ENCODE assay signal across 14 cellular contexts in the genomic region with DNA sequence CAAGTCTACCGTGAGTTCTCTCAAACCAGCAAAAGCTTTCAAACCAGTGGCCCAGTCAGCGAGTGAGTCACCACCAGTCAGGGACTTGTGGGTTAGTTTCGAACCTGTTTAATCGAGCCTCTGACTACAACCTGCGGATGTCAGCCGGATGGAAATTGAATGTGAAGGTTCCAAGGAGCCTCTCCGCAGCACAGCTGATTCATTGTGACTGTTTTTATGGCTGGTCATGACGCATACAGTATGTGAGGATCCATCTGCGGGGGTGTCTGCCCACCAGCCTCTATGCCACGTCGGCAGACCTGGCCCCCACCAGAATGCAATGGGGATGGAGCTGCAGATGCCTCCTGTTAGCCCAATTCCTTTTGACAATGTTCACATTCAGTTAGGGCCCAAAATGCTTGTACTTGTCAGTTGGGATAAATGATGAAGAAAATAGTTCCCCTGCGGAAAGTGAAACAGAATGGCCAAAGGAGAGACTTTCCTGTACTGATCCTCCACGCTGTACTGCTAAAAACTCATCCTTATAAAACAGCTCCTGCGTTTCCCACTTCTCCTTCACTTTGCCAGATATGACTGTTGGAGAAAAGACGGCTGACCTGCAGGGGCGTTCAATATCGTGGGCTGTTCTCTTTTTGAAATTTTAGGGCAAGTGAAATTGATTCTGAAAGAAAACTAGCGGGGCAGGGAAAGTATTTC.
DNase-seq lines count a peak whose midpoint lies in the region; ATAC-seq and TF ChIP-seq lines count a peak whose summit lies in the region.
"Had no signal": no experiment of that assay in that cellular context is flagged by ENCODE, and none has a peak within 500 bp of the region (broad histone marks: within the 10 kb centered on the region; RNA-seq: fewer than 3 reads in every experiment).

No MANE protein-coding gene starts in this region.

- in situ Hi-C loops in ACHN (cut with HindIII; ENCODE audit: low pct_ligation_motif_present, low pct_unique_long_range_greater_than_20kb, low sequenced_read_pairs) = no loop called here

- no peak for TF ChIP-seq CTCF in HFFc6 (IDR thresholded peaks at IDR 0.05)
- no peak for TF ChIP-seq CTCF in WTC11 (IDR thresholded peaks at IDR 0.05)

- H3K4me1 Mint-ChIP-seq in HFFc6 (ENCODE audit: low read depth) (peaks cover 16% of the 10 kb centered on the region; the same call in 1 of the 2 replicates), WTC11 (peaks cover 20% of the 10 kb centered on the region)

- H3K27ac Mint-ChIP-seq in HFFc6 (peak overlapping the region; percentile 84; the same call in 1 of the 2 replicates), WTC11 (no peak overlapping the region)
- H3K27ac Mint-ChIP-seq: activated CD4-positive, alpha-beta memory T cell treated with anti-CD3 and anti-CD28 coated beads for 36 hours; stimulated activated naive CD8-positive, alpha-beta T cell treated with anti-CD3 and anti-CD28 coated beads, Interleukin-15, Interleukin-2, amounts not matched to agents 100 ng/mL and 50 ng/mL, for 24 hours had no signal

- H3K27me3 Mint-ChIP-seq in HFFc6 (ENCODE audit: insufficient read depth) = no peaks in the 10 kb centered on the region
- no peaks in the 10 kb centered on the region for H3K27me3 Mint-ChIP-seq in WTC11 (ENCODE audit: low read depth)
- H3K27me3 Mint-ChIP-seq: activated CD4-positive, alpha-beta memory T cell treated with anti-CD3 and anti-CD28 coated beads for 36 hours; stimulated activated naive CD8-positive, alpha-beta T cell treated with anti-CD3 and anti-CD28 coated beads, Interleukin-15, Interleukin-2, amounts not matched to agents 100 ng/mL and 50 ng/mL, for 24 hours had no signal

- H3K9me3 Mint-ChIP-seq in HFFc6 (peaks cover 22% of the 10 kb centered on the region), WTC11 (no peaks in the 10 kb centered on the region)
- H3K9me3 Mint-ChIP-seq: activated CD4-positive, alpha-beta memory T cell treated with anti-CD3 and anti-CD28 coated beads for 36 hours; stimulated activated naive CD8-positive, alpha-beta T cell treated with anti-CD3 and anti-CD28 coated beads, Interleukin-15, Interleukin-2, amounts not matched to agents 100 ng/mL and 50 ng/mL, for 24 hours had no signal

- DNase-seq in ACHN (peak; percentile 87), HFFc6 (peak; percentile 2), WTC11 (ENCODE audit: low spot score) (peak; percentile 7), islet precursor cell (peak; percentile 73), SIG-M5 treated with dmso at 0.1 percent for 504 hours (lab: John Stamatoyannopoulos, UW; ENCODE audit: unreplicated experiment) (no peak)
- DNase-seq: activated CD4-positive, alpha-beta memory T cell treated with anti-CD3 and anti-CD28 coated beads for 36 hours; head of caudate nucleus; NCI-H1092; NK-92 treated with Interleukin-12 subunit alpha and Interleukin-12 subunit beta, amount 100 ng/mL, for 24 hours had no signal

- H3K36me3 Mint-ChIP-seq in HFFc6 (ENCODE audit: low read depth) = no peaks in the 10 kb centered on the region
- no peaks in the 10 kb centered on the region for H3K36me3 Mint-ChIP-seq in WTC11
- H3K36me3 Mint-ChIP-seq: activated CD4-positive, alpha-beta memory T cell treated with anti-CD3 and anti-CD28 coated beads for 36 hours had no signal

- H3K4me3 Mint-ChIP-seq in HFFc6 (peak overlapping the region; percentile 57; the same call in 1 of the 2 replicates), WTC11 (no peak overlapping the region)
- H3K4me3 Mint-ChIP-seq: activated CD4-positive, alpha-beta memory T cell treated with anti-CD3 and anti-CD28 coated beads for 36 hours; stimulated activated naive CD8-positive, alpha-beta T cell treated with anti-CD3 and anti-CD28 coated beads, Interleukin-15, Interleukin-2, amounts not matched to agents 100 ng/mL and 50 ng/mL, for 24 hours had no signal

- CTCF ChIA-PET in WTC11 (lab: Charles Lee) = no interaction called here

- no peak for ATAC-seq in WTC11
- no peak for ATAC-seq in GM18873 (IDR thresholded peaks at IDR 0.05; ENCODE audit: low FRiP score, unreplicated experiment)
- no peak for ATAC-seq in HG03025 (IDR thresholded peaks at IDR 0.05; ENCODE audit: low FRiP score, unreplicated experiment)
- ATAC-seq in GM21390 (IDR thresholded peaks at IDR 0.05; ENCODE audit: unreplicated experiment) = no peak
- ATAC-seq: A549 had no signal

- POLR2A ChIA-PET in WTC11 (lab: Charles Lee) = no interaction called here

TF ChIP-seq in WTC11, 78 proteins besides CTCF, POLR2A, EP300 and RAD21 (continues in another document):
- TF ChIP-seq, protein P1, sequence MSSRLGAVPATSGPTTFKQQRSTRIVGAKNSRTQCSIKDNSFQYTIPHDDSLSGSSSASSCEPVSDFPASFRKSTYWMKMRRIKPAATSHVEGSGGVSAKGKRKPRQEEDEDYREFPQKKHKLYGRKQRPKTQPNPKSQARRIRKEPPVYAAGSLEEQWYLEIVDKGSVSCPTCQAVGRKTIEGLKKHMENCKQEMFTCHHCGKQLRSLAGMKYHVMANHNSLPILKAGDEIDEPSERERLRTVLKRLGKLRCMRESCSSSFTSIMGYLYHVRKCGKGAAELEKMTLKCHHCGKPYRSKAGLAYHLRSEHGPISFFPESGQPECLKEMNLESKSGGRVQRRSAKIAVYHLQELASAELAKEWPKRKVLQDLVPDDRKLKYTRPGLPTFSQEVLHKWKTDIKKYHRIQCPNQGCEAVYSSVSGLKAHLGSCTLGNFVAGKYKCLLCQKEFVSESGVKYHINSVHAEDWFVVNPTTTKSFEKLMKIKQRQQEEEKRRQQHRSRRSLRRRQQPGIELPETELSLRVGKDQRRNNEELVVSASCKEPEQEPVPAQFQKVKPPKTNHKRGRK (CRISPR knock-in tag; IDR thresholded peaks at IDR 0.05; ENCODE audit: borderline replicate concordance) = no peak
- TF ChIP-seq RELA (CRISPR knock-in tag; IDR thresholded peaks at IDR 0.05; ENCODE audit: borderline replicate concordance) (no peak), MXD4 (CRISPR knock-in tag; IDR thresholded peaks at IDR 0.05; ENCODE audit: borderline replicate concordance) (no peak)
- TF ChIP-seq, protein P2, sequence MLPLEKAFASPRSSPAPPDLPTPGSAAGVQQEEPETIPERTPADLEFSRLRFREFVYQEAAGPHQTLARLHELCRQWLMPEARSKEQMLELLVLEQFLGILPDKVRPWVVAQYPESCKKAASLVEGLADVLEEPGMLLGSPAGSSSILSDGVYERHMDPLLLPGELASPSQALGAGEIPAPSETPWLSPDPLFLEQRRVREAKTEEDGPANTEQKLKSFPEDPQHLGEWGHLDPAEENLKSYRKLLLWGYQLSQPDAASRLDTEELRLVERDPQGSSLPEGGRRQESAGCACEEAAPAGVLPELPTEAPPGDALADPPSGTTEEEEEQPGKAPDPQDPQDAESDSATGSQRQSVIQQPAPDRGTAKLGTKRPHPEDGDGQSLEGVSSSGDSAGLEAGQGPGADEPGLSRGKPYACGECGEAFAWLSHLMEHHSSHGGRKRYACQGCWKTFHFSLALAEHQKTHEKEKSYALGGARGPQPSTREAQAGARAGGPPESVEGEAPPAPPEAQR (CRISPR knock-in tag; IDR thresholded peaks at IDR 0.05) = no peak
- TF ChIP-seq, protein P3, sequence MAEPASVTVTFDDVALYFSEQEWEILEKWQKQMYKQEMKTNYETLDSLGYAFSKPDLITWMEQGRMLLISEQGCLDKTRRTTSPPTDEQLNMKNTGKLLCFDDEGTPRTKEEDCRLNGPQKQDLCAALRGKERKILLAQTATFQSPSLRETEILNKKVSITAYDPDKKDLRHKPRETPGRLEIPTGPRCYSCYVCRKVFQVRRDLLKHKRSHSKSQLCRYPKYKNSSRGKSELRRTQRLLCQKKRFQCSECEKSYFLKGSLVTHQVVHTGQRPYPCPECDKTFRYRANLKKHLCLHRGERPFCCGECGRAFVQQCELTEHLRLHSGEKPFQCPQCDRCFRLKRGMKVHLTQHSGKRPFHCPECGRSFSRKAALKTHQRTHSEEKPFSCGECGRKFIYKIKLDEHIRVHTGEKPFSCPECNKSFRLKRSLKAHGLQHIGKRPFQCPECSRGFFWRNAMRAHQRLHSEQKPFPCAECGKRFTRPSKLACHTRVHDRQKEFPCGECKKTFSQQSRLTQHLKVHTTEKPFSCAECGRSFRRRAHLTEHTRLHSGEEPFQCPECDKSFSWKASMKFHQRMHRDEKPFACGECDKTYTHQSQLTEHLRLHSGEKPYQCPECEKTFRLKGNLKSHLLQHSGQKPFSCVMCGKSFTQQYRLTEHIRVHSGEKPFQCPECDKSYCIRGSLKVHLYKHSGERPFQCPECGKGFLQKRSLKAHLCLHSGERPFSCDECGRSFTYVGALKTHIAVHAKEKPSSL (CRISPR knock-in tag; conservative IDR thresholded peaks at IDR 0.05) = no peak
- TF ChIP-seq, protein P4, sequence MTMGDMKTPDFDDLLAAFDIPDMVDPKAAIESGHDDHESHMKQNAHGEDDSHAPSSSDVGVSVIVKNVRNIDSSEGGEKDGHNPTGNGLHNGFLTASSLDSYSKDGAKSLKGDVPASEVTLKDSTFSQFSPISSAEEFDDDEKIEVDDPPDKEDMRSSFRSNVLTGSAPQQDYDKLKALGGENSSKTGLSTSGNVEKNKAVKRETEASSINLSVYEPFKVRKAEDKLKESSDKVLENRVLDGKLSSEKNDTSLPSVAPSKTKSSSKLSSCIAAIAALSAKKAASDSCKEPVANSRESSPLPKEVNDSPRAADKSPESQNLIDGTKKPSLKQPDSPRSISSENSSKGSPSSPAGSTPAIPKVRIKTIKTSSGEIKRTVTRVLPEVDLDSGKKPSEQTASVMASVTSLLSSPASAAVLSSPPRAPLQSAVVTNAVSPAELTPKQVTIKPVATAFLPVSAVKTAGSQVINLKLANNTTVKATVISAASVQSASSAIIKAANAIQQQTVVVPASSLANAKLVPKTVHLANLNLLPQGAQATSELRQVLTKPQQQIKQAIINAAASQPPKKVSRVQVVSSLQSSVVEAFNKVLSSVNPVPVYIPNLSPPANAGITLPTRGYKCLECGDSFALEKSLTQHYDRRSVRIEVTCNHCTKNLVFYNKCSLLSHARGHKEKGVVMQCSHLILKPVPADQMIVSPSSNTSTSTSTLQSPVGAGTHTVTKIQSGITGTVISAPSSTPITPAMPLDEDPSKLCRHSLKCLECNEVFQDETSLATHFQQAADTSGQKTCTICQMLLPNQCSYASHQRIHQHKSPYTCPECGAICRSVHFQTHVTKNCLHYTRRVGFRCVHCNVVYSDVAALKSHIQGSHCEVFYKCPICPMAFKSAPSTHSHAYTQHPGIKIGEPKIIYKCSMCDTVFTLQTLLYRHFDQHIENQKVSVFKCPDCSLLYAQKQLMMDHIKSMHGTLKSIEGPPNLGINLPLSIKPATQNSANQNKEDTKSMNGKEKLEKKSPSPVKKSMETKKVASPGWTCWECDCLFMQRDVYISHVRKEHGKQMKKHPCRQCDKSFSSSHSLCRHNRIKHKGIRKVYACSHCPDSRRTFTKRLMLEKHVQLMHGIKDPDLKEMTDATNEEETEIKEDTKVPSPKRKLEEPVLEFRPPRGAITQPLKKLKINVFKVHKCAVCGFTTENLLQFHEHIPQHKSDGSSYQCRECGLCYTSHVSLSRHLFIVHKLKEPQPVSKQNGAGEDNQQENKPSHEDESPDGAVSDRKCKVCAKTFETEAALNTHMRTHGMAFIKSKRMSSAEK (CRISPR knock-in tag; IDR thresholded peaks at IDR 0.05; ENCODE audit: borderline replicate concordance) = no peak
